ENCODE assay signal across 1 cellular context in genomic region chr7:44636041-44636580, GRCh38.
TF ChIP-seq lines count a peak whose summit lies in the region.

No MANE protein-coding gene starts in this region.

TF ChIP-seq in HCT116, 20 proteins besides CTCF, POLR2A, EP300 and RAD21 (continued from another document):
- TF ChIP-seq TCF7L2 (IDR thresholded peaks at IDR 0.05; ENCODE audit: borderline replicate concordance, extremely low read depth, insufficient read depth, insufficient read length) = no peak
- TF ChIP-seq SIN3A (IDR thresholded peaks at IDR 0.05; ENCODE audit: low read depth) = no peak
- TF ChIP-seq YY1 (IDR thresholded peaks at IDR 0.05; ENCODE audit: extremely low read depth, insufficient replicate concordance, low read depth, low read length) = no peak
- TF ChIP-seq ZFX (IDR thresholded peaks at IDR 0.05) = no peak
- TF ChIP-seq CBX3 (IDR thresholded peaks at IDR 0.05; ENCODE audit: low read depth) = no peak
- TF ChIP-seq SRF (IDR thresholded peaks at IDR 0.05; ENCODE audit: low read depth) = no peak
- TF ChIP-seq, protein P1, sequence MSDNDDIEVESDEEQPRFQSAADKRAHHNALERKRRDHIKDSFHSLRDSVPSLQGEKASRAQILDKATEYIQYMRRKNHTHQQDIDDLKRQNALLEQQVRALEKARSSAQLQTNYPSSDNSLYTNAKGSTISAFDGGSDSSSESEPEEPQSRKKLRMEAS (IDR thresholded peaks at IDR 0.05) = no peak
- no peak for TF ChIP-seq ZNF274 (IDR thresholded peaks at IDR 0.05; ENCODE audit: low read depth, low read length)
- no peak for TF ChIP-seq EGR1 (IDR thresholded peaks at IDR 0.05; ENCODE audit: low read depth)
- TF ChIP-seq EZH2phosphoT487 (IDR thresholded peaks at IDR 0.05; ENCODE audit: borderline replicate concordance) = no peak
- no peak for TF ChIP-seq ELF1 (IDR thresholded peaks at IDR 0.05; ENCODE audit: borderline replicate concordance, low read depth)
- TF ChIP-seq FOSL1 (IDR thresholded peaks at IDR 0.05; ENCODE audit: low read depth) = no peak
- no peak for TF ChIP-seq REST (IDR thresholded peaks at IDR 0.05; ENCODE audit: low read depth)
- TF ChIP-seq POLR2AphosphoS5 (IDR thresholded peaks at IDR 0.05; ENCODE audit: low read depth, low read length) = no peak
- TF ChIP-seq EZH2 (IDR thresholded peaks at IDR 0.05) = no peak
